In the genomic region with DNA sequence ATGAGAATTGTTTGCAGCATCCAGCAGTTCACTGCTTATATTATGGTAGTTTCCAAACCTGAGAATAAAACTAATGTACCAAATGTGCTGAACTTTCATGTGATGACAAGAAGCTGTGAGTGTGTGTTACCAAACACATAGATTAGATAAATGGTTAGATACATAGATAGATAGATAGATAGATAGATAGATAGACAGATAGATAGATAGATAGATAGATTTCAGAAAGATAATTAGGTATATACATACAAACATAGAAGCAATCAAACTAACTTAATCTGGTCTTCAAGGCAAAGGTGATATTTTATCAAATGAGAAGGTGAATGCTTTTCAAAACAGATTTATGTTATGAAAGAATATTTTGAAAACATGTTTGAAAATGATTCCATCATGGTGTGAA, we compare ENCODE assay signal across 28 cellular contexts.
"Had no signal": no experiment of that assay in that cellular context is flagged by ENCODE, and none has a peak within 500 bp of the region (broad histone marks: within the 10 kb centered on the region; RNA-seq: fewer than 3 reads in every experiment).

No MANE protein-coding gene starts in this region.

- H3K4me3 ChIP-seq: colonic mucosa, coronary artery, dorsolateral prefrontal cortex, esophagus muscularis mucosa, esophagus squamous epithelium, gastrocnemius medialis, gastroesophageal sphincter, heart left ventricle, heart right ventricle, hepatocyte had no signal

- FAIRE-seq: endometrium, endothelial cell of umbilical vein had no signal

- H3K27me3 Mint-ChIP-seq: dendritic cell treated with granulocyte-macrophage colony-stimulating factor and Interleukin-4, amounts not matched to agents 40 ng/mL and 50 ng/mL, for 4 days had no signal

- ATAC-seq: effector memory CD8-positive, alpha-beta T cell; esophagus mucosa; foreskin keratinocyte; gastrocnemius medialis; gastroesophageal sphincter; heart left ventricle; heart right ventricle had no signal

- H3K9me3 ChIP-seq: colonic mucosa, esophagus muscularis mucosa, esophagus squamous epithelium, gastrocnemius medialis, gastroesophageal sphincter, heart left ventricle, heart right ventricle had no signal

- DNase-seq: colonic mucosa; cortex of kidney; dermis blood vessel endothelial cell; dorsolateral prefrontal cortex; effector CD4-positive, alpha-beta T cell; effector CD8-positive, alpha-beta T cell; effector memory CD4-positive, alpha-beta T cell; effector memory CD8-positive, alpha-beta T cell; endodermal cell; erythroblast; esophagus squamous epithelium; foreskin fibroblast; foreskin keratinocyte; foreskin melanocyte; gastrocnemius medialis; glutamatergic neuron; head of caudate nucleus; heart left ventricle; heart right ventricle had no signal

- H3K27me3 ChIP-seq: colonic mucosa, esophagus muscularis mucosa, esophagus squamous epithelium, foreskin keratinocyte, gastrocnemius medialis, gastroesophageal sphincter, heart left ventricle, heart right ventricle, hepatocyte had no signal

- H3K27ac ChIP-seq: colonic mucosa, coronary artery, dorsolateral prefrontal cortex, epithelial cell of prostate, esophagus muscularis mucosa, esophagus squamous epithelium, foreskin keratinocyte, gastrocnemius medialis, gastroesophageal sphincter, heart left ventricle, heart right ventricle, hepatocyte had no signal

- H3K27ac Mint-ChIP-seq: dendritic cell treated with granulocyte-macrophage colony-stimulating factor and Interleukin-4, amounts not matched to agents 40 ng/mL and 50 ng/mL, for 4 days; effector memory CD8-positive, alpha-beta T cell; endodermal cell had no signal

- H3K4me3 Mint-ChIP-seq: dendritic cell treated with granulocyte-macrophage colony-stimulating factor and Interleukin-4, amounts not matched to agents 40 ng/mL and 50 ng/mL, for 4 days; effector memory CD8-positive, alpha-beta T cell; endodermal cell had no signal

- H3K4me1 ChIP-seq: colonic mucosa, esophagus muscularis mucosa, foreskin keratinocyte, gastroesophageal sphincter had no signal

- H3K36me3 ChIP-seq: colonic mucosa, esophagus muscularis mucosa, esophagus squamous epithelium, gastrocnemius medialis, gastroesophageal sphincter, heart left ventricle, heart right ventricle had no signal

- H2AFZ ChIP-seq: hepatocyte had no signal

- H3K9me3 Mint-ChIP-seq: dendritic cell treated with granulocyte-macrophage colony-stimulating factor and Interleukin-4, amounts not matched to agents 40 ng/mL and 50 ng/mL, for 4 days; effector memory CD8-positive, alpha-beta T cell; endodermal cell had no signal

- H3K4me2 ChIP-seq: hepatocyte had no signal
